ENCODE assay signal across 24 cellular contexts in the genomic region with DNA sequence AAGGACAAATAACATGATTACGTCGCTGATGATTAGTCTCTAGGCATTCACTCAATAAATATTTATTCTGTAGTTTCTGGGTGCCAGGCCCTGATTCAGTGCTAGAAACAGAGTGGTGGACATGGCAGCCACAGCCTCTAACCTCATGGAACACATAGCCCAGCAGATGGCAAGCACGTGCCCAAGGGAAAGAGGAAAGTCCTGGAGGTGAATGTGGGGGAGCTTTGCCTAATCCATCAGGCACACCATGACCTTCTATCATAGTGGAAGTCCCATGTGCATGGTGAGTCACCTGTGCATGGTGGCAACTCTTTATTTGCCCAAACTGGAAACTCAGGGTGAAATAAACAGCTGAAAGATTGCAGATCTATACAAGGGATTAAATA.
DNase-seq lines count a peak whose midpoint lies in the region; ATAC-seq and TF ChIP-seq lines count a peak whose summit lies in the region.
"Had no signal": no experiment of that assay in that cellular context is flagged by ENCODE, and none has a peak within 500 bp of the region (broad histone marks: within the 10 kb centered on the region; RNA-seq: fewer than 3 reads in every experiment).

No MANE protein-coding gene starts in this region.

- TF ChIP-seq CTCF in fibroblast of mammary gland (conservative IDR thresholded peaks at IDR 0.05; ENCODE audit: control insufficient read depth, insufficient read depth, low read depth, low read length) (no peak), mucosa of descending colon (IDR thresholded peaks at IDR 0.05) (no peak), transverse colon (IDR thresholded peaks at IDR 0.05) (no peak)

- H3K9me2 ChIP-seq in GM23248 (ENCODE audit: insufficient read depth), result no peaks in the 10 kb centered on the region

- no peak for TF ChIP-seq POLR2A in transverse colon (IDR thresholded peaks at IDR 0.05)

- CTCF ChIA-PET in HEK293T (lab: Yijun Ruan, JAX), result no interaction called here

- H3K36me3 ChIP-seq in GM23248 (ENCODE audit: low read depth) (no peaks in the 10 kb centered on the region), mucosa of descending colon (ENCODE audit: low read depth) (no peaks in the 10 kb centered on the region), transverse colon (no peaks in the 10 kb centered on the region)
- H3K36me3 ChIP-seq: suprapubic skin had no signal

- H2AFZ ChIP-seq in GM23248, result no peak overlapping the region

- H3K4me2 ChIP-seq in GM23248 (ENCODE audit: unreplicated experiment), result no peak overlapping the region
- H3K4me2 ChIP-seq: KMS-11 had no signal

- ATAC-seq in mucosa of descending colon, result peak; percentile 45
- ATAC-seq: HCT116; stimulated activated memory B cell treated with anti-CD40 and anti-IgM and Interleukin-4, amounts not matched to agents 10 μg/mL and 1 μg/mL and 100 μg/mL, for 72 hours; T-cell had no signal

- in situ Hi-C loops in GM23248 (cut with MboI), result loop anchor here (25.0 kb wide), 1 partner anchor 388 kb away; the partner anchor contains the start of gene PERP
- in situ Hi-C loops in G401 (cut with HindIII; ENCODE audit: low sequenced_read_pairs), result no loop called here
- in situ Hi-C loops in transverse colon (cut with MboI; ENCODE audit: low pct_ligation_motif_present in 1 of 4, low pct_unique_long_range_greater_than_20kb in 1 of 4, low sequenced_read_pairs in 3 of 4), result loop anchor here in 2 of 4 donors (25.0 kb wide), 1 partner anchor 388 kb away; the partner anchor contains the start of gene PERP (in 2 of the 2)

- H3K9me3 ChIP-seq in GM23248 (ENCODE audit: low read depth) (no peaks in the 10 kb centered on the region), mucosa of descending colon (no peaks in the 10 kb centered on the region), transverse colon (no peaks in the 10 kb centered on the region)
- H3K9me3 ChIP-seq: suprapubic skin had no signal

- H3K4me1 ChIP-seq in GM23248 (ENCODE audit: insufficient read depth), result peaks cover 7% of the 10 kb centered on the region
- H3K4me1 ChIP-seq in mucosa of descending colon (ENCODE audit: low read depth), result peaks cover 3% of the 10 kb centered on the region
- peaks cover 3 to 16% (median 6%) of the 10 kb centered on the region in 4 donors for H3K4me1 ChIP-seq in transverse colon

- POLR2A ChIA-PET in HEK293T (lab: Yijun Ruan, JAX), result no interaction called here

- intact Hi-C loops in mucosa of descending colon (cut with DNase I, micrococcal nuclease) (no loop called here), transverse colon (cut with DNase I; ENCODE audit: low total_unique reads) (no loop called here)

- peak; percentile 21 for DNase-seq in GM23248
- DNase-seq in NCI-H2196 treated with DMSO at 0.1 percent for 48 hours (lab: John Stamatoyannopoulos, UW; ENCODE audit: unreplicated experiment), result peak; percentile 56
- DNase-seq in fibroblast of mammary gland (ENCODE audit: low read depth), result peak; percentile 23
- no peak for DNase-seq in mucosa of descending colon
- DNase-seq in HEK293T (ENCODE audit: extremely low spot score), result no peak
- no peak for DNase-seq in G401 (ENCODE audit: low spot score)
- no peak for DNase-seq in transverse colon
- DNase-seq: activated CD4-positive, alpha-beta memory T cell treated with anti-CD3 and anti-CD28 coated beads for 36 hours; activated CD4-positive, CD25-positive, alpha-beta regulatory T cell treated with anti-CD3 and anti-CD28 coated beads, Interleukin-2, amount 50 U/mL, for 72 hours; effector CD4-positive, alpha-beta T cell; erythroblast; GF-D8; mesendoderm; NCI-H187; NCI-H2227 treated with DMSO at 0.1 percent for 48 hours; right cardiac atrium; RPMI8226; stimulated activated CD4-positive, alpha-beta T cell treated with anti-CD3 and anti-CD28 coated beads, Interleukin-12 subunit alpha, Interleukin-12 subunit beta, amount 100 ng/mL, for 4 hours; stimulated activated CD4-positive, alpha-beta T cell treated with anti-CD3 and anti-CD28 coated beads, Interleukin-4, amount 100 ng/mL, for 4 hours; T-cell had no signal

- H3K4me3 ChIP-seq in GM23248, result no peak overlapping the region
- H3K4me3 ChIP-seq in fibroblast of mammary gland (ENCODE audit: control insufficient read depth, low read depth, low read length), result no peak overlapping the region
- no peak overlapping the region for H3K4me3 ChIP-seq in mucosa of descending colon
- no peak overlapping the region for H3K4me3 ChIP-seq in transverse colon
- H3K4me3 ChIP-seq: suprapubic skin had no signal

- H3K27ac ChIP-seq in GM23248 (no peak overlapping the region), transverse colon (no peak overlapping the region)
- H3K27ac ChIP-seq: KMS-11, suprapubic skin had no signal

- H3K79me2 ChIP-seq in GM23248 (ENCODE audit: insufficient read depth), result no peaks in the 10 kb centered on the region

- H3F3A ChIP-seq in GM23248 (ENCODE audit: insufficient read depth), result peaks cover 10% of the 10 kb centered on the region

- H3K27me3 ChIP-seq in GM23248 (replicated peaks; ENCODE audit: insufficient read depth), result no peaks in the 10 kb centered on the region
- H3K27me3 ChIP-seq in transverse colon, result no peaks in the 10 kb centered on the region
- H3K27me3 ChIP-seq: suprapubic skin had no signal

- no peak for TF ChIP-seq EP300 in transverse colon (IDR thresholded peaks at IDR 0.05; ENCODE audit: low read depth)

- H3K9ac ChIP-seq in GM23248, result no peak overlapping the region
- H3K9ac ChIP-seq: KMS-11 had no signal

- WGBS in GM23248 (ENCODE audit: low coverage in 1 of 2, low lambda C conversion rate in 2 of 2, missing lambda C conversion rate in 2 of 2), 2 experiments, result 72 to 79% methylated on average over 3 of the region's 3 CpGs
- 71 to 100% methylated on average over 2 to 3 of the region's 3 CpGs for WGBS in transverse colon (ENCODE audit: low coverage in 1 of 2), 2 donors

- no peaks in the 10 kb centered on the region for H4K20me1 ChIP-seq in GM23248 (ENCODE audit: insufficient read depth)

TF ChIP-seq in HEK293T, 16 proteins besides CTCF, POLR2A, EP300 and RAD21:
- TF ChIP-seq FOXK2 (IDR thresholded peaks at IDR 0.05) (no peak), FOXM1 (IDR thresholded peaks at IDR 0.05; ENCODE audit: borderline replicate concordance) (no peak), SP1 (IDR thresholded peaks at IDR 0.05) (no peak), ZNF384 (IDR thresholded peaks at IDR 0.05) (no peak), TARDBP (IDR thresholded peaks at IDR 0.05) (no peak), L3MBTL2 (conservative IDR thresholded peaks at IDR 0.05) (no peak), BHLHE40 (IDR thresholded peaks at IDR 0.05; ENCODE audit: borderline replicate concordance) (no peak), ARNT (IDR thresholded peaks at IDR 0.05) (no peak), SUZ12 (IDR thresholded peaks at IDR 0.05) (no peak), LEF1 (IDR thresholded peaks at IDR 0.05; ENCODE audit: borderline replicate concordance) (no peak)
- TF ChIP-seq, protein P1, sequence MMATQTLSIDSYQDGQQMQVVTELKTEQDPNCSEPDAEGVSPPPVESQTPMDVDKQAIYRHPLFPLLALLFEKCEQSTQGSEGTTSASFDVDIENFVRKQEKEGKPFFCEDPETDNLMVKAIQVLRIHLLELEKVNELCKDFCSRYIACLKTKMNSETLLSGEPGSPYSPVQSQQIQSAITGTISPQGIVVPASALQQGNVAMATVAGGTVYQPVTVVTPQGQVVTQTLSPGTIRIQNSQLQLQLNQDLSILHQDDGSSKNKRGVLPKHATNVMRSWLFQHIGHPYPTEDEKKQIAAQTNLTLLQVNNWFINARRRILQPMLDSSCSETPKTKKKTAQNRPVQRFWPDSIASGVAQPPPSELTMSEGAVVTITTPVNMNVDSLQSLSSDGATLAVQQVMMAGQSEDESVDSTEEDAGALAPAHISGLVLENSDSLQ (IDR thresholded peaks at IDR 0.05), result no peak
TF ChIP-seq in HEK293T: peak in this region for 0.

Comparison
In these comparisons a context has a peak if more than half of its experiments do, and no peak if none do; other contexts are left out.
1. DNase-seq: peak in GM23248 (single experiment), NCI-H2196 treated with DMSO at 0.1 percent for 48 hours (single experiment) and fibroblast of mammary gland (single experiment); none in mucosa of descending colon (0 of 3), HEK293T (single experiment), G401 (single experiment) and transverse colon (single experiment).